25 cellular contexts compared by ENCODE assay signal in genomic region chr9:126700903-126701819, GRCh38.
DNase-seq lines count a peak whose midpoint lies in the region; FAIRE-seq and TF ChIP-seq lines count a peak whose summit lies in the region.
"Had no signal": no experiment of that assay in that cellular context is flagged by ENCODE, and none has a peak within 500 bp of the region (broad histone marks: within the 10 kb centered on the region; RNA-seq: fewer than 3 reads in every experiment).

No MANE protein-coding gene starts in this region.

- H3K4me3 Mint-ChIP-seq in endothelial cell (ENCODE audit: unreplicated experiment) = no peak overlapping the region
- H3K4me3 Mint-ChIP-seq: activated T-helper 17 cell treated with anti-CD3 and anti-CD28 coated beads, Interleukin-2, amount 50 U/mL, for 72 hours; central memory CD8-positive, alpha-beta T cell; immature natural killer cell; naive thymus-derived CD4-positive, alpha-beta T cell had no signal

- no peak for FAIRE-seq in D721Med (lab: Jason Lieb, UNC)
- FAIRE-seq: GM12878, pancreas had no signal

- no peaks in the 10 kb centered on the region for H3K9me3 Mint-ChIP-seq in endothelial cell (ENCODE audit: unreplicated experiment)
- H3K9me3 Mint-ChIP-seq: activated T-helper 17 cell treated with anti-CD3 and anti-CD28 coated beads, Interleukin-2, amount 50 U/mL, for 72 hours; central memory CD8-positive, alpha-beta T cell; immature natural killer cell; naive thymus-derived CD4-positive, alpha-beta T cell had no signal

- H3K36me3 Mint-ChIP-seq in endothelial cell (ENCODE audit: low read depth, unreplicated experiment) = no peaks in the 10 kb centered on the region
- H3K36me3 Mint-ChIP-seq: immature natural killer cell; naive thymus-derived CD4-positive, alpha-beta T cell had no signal

- intact Hi-C loops in posterior vena cava (cut with DNase I) = loop anchor here in 1 of 2 donors (5.0 kb wide), 1 partner anchor 76 kb away; no protein-coding TSS in a partner anchor

- DNase-seq in D721Med (ENCODE audit: insufficient read length, low spot score) (peak; percentile 18), GM19238 (ENCODE audit: insufficient read length, low spot score) (peak; percentile 0), endothelial cell (ENCODE audit: low spot score) (peak; percentile 5), posterior vena cava (ENCODE audit: low spot score) (peak; percentile 58), NOMO-1 (lab: John Stamatoyannopoulos, UW; ENCODE audit: unreplicated experiment in 2 of 2) (no peak), NCI-H446 (lab: John Stamatoyannopoulos, UW) (no peak), LoVo (ENCODE audit: low spot score) (no peak)
- DNase-seq: activated CD4-positive, alpha-beta T cell treated with anti-CD3 and anti-CD28 coated beads, Interleukin-2, amount 50 U/mL, for 48 hours; EL; GM23248; hippocampal formation; immature natural killer cell; KG1; left lung; midbrain; naive thymus-derived CD4-positive, alpha-beta T cell; NCI-H1436 treated with DMSO at 0.1 percent for 48 hours; NCI-H510A treated with DMSO at 0.1 percent for 48 hours; PC-9; SHP77; stimulated activated CD4-positive, alpha-beta T cell treated with anti-CD3 and anti-CD28 coated beads, Interleukin-2, amount 100 ng/mL, for 48 hours had no signal

- peaks cover 17% of the 10 kb centered on the region for H3K27me3 Mint-ChIP-seq in endothelial cell (ENCODE audit: unreplicated experiment)

- TF ChIP-seq CTCF in D721Med (IDR thresholded peaks at IDR 0.05; ENCODE audit: insufficient read depth, missing control alignments) = no peak
- no peak for TF ChIP-seq CTCF in endothelial cell (IDR thresholded peaks at IDR 0.05; ENCODE audit: unreplicated experiment)

- peak overlapping the region; percentile 8 for H3K27ac Mint-ChIP-seq in endothelial cell (ENCODE audit: unreplicated experiment)
- H3K27ac Mint-ChIP-seq: activated T-helper 17 cell treated with anti-CD3 and anti-CD28 coated beads, Interleukin-2, amount 50 U/mL, for 72 hours; immature natural killer cell; naive thymus-derived CD4-positive, alpha-beta T cell had no signal

- H3K4me1 Mint-ChIP-seq in endothelial cell (ENCODE audit: unreplicated experiment) = no peaks in the 10 kb centered on the region

Comparison
In these comparisons a context has a peak if more than half of its experiments do, and no peak if none do; other contexts are left out.
1. DNase-seq: peak in D721Med (single experiment), GM19238 (single experiment), endothelial cell (single experiment) and posterior vena cava (single experiment); none in NOMO-1 (0 of 2), NCI-H446 (0 of 2) and LoVo (single experiment).